Comparison of ENCODE assay signal across 8 cellular contexts in genomic region chr16:67561824-67562525, GRCh38. TPM values are rescaled to one million over a fixed set of nuclear protein-coding genes. Genes with fewer than 3 reads are reported as not detected.
DNase-seq lines count a peak whose midpoint lies in the region; ATAC-seq and TF ChIP-seq lines count a peak whose summit lies in the region.

No MANE protein-coding gene starts in this region.

- peak; percentile 6 for TF ChIP-seq CTCF in GM13976 (IDR thresholded peaks at IDR 0.05; ENCODE audit: borderline replicate concordance, control extremely low read depth, extremely low read depth, insufficient read depth, missing control alignments)
- TF ChIP-seq CTCF in left ventricle myocardium inferior (IDR thresholded peaks at IDR 0.05; ENCODE audit: borderline replicate concordance), result no peak
- no peak for TF ChIP-seq CTCF in progenitor cell of endocrine pancreas (IDR thresholded peaks at IDR 0.05; ENCODE audit: unreplicated experiment)
- no peak for TF ChIP-seq CTCF in upper lobe of right lung (IDR thresholded peaks at IDR 0.05)

- ATAC-seq in HG02798 (IDR thresholded peaks at IDR 0.05; ENCODE audit: poor library complexity, unreplicated experiment), result peak; percentile 84
- peak; percentile 93 for ATAC-seq in upper lobe of right lung

- peak overlapping the region; percentile 83 for H3K4me3 Mint-ChIP-seq in progenitor cell of endocrine pancreas (ENCODE audit: low read depth)

- H3K4me1 ChIP-seq in left ventricle myocardium inferior (peaks cover 53% of the 10 kb centered on the region), upper lobe of right lung (peaks cover 28% of the 10 kb centered on the region)

- no peaks in the 10 kb centered on the region for H3K27me3 Mint-ChIP-seq in progenitor cell of endocrine pancreas

- H3K27me3 ChIP-seq in left ventricle myocardium inferior (ENCODE audit: low read depth) (no peaks in the 10 kb centered on the region), upper lobe of right lung (no peaks in the 10 kb centered on the region)

- H3K4me3 ChIP-seq in left ventricle myocardium inferior (peak overlapping the region; percentile 76), upper lobe of right lung (peak overlapping the region; percentile 96)

- peak overlapping the region; percentile 97 for H3K27ac ChIP-seq in left ventricle myocardium inferior (replicated peaks)
- peak overlapping the region; percentile 100 for H3K27ac ChIP-seq in upper lobe of right lung

- H3K27ac Mint-ChIP-seq in progenitor cell of endocrine pancreas, result peak overlapping the region; percentile 95

- no peaks in the 10 kb centered on the region for H3K9me3 ChIP-seq in left ventricle myocardium inferior (replicated peaks)
- H3K9me3 ChIP-seq in upper lobe of right lung, result no peaks in the 10 kb centered on the region

- intact Hi-C loops in left ventricle myocardium inferior (cut with micrococcal nuclease) (no loop called here), upper lobe of right lung (cut with DNase I) (loop anchor here (10.0 kb wide), 1 partner anchor 103 kb away; the partner anchor contains the start of genes ACD, C16orf86, ENKD1 and PARD6A)

- in situ Hi-C loops in GM13976 (cut with MboI; ENCODE audit: low sequenced_read_pairs, unreplicated experiment), result no loop called here

- DNase-seq in GM13976 (ENCODE audit: low spot score) (peak; percentile 96), NCI-H1417 (lab: John Stamatoyannopoulos, UW) (peak; percentile 93 to 99 (median 95)), T follicular helper cell (ENCODE audit: low read depth) (peak; percentile 96), amniotic epithelial cell (ENCODE audit: low read depth) (peak; percentile 96), left ventricle myocardium inferior (peak; percentile 97), progenitor cell of endocrine pancreas (ENCODE audit: low spot score, unreplicated experiment) (peak; percentile 89), upper lobe of right lung (peak; percentile 99)

- H3K9me3 Mint-ChIP-seq in progenitor cell of endocrine pancreas (ENCODE audit: low read depth), result no peaks in the 10 kb centered on the region

- H3K36me3 ChIP-seq in left ventricle myocardium inferior, result no peaks in the 10 kb centered on the region
- no peaks in the 10 kb centered on the region for H3K36me3 ChIP-seq in upper lobe of right lung

- no peaks in the 10 kb centered on the region for H3K36me3 Mint-ChIP-seq in progenitor cell of endocrine pancreas (ENCODE audit: insufficient read depth)

- peaks cover 19% of the 10 kb centered on the region for H3K4me1 Mint-ChIP-seq in progenitor cell of endocrine pancreas (ENCODE audit: low read depth)

RNA-seq across cellular contexts. Expression of gene CTCF, which starts 0.4 kb away (rescaled TPM):
- total RNA-seq in left ventricle myocardium inferior (26.1 TPM), progenitor cell of endocrine pancreas (67.8 and 69.8 TPM in 2 replicates), upper lobe of right lung (36.0 TPM)

RNA-seq across cellular contexts. Expression of gene RIPOR1, which starts 33.3 kb away (rescaled TPM):
- 79.7 TPM for total RNA-seq in left ventricle myocardium inferior
- 72.7 and 78.8 TPM in 2 replicates for total RNA-seq in progenitor cell of endocrine pancreas
- total RNA-seq in upper lobe of right lung, result 133 TPM

Comparison
In these comparisons a context has a peak if more than half of its experiments do, and no peak if none do; other contexts are left out.
1. Peak in every context shown above with its lines: DNase-seq, ATAC-seq, H3K4me3 ChIP-seq and H3K27ac ChIP-seq.